Comparison of ENCODE assay signal across 1 cellular context in genomic region chr2:97590515-97591394, GRCh38.
TF ChIP-seq lines count a peak whose summit lies in the region.
"Not testable (repeated sequence)": the region's sequence is repeated elsewhere in the genome, so short reads cannot be mapped to it uniquely, and the experiment has no call there.

No MANE protein-coding gene starts in this region.

TF ChIP-seq in HepG2, 621 proteins besides CTCF, POLR2A, EP300 and RAD21 (continues in another document):
- TF ChIP-seq ZC3H13 (CRISPR knock-in tag; IDR thresholded peaks at IDR 0.05) (peak; percentile 8; the same call in 1 of the 2 replicates), CSRNP1 (CRISPR knock-in tag; IDR thresholded peaks at IDR 0.05) (0 out of 2 replicates have a peak, but pooled peaks have one; percentile 18), ZNF772 (CRISPR knock-in tag; IDR thresholded peaks at IDR 0.05) (peak; percentile 15; the same call in 1 of the 2 replicates), PPARG (CRISPR knock-in tag; conservative IDR thresholded peaks at IDR 0.05) (0 out of 2 replicates have a peak, but pooled peaks have one; percentile 13), SMC3 (IDR thresholded peaks at IDR 0.05; ENCODE audit: low read length) (peak; percentile 97), MAX (IDR thresholded peaks at IDR 0.05) (peak; percentile 22; the same call in 1 of the 2 replicates), ZNF205 (CRISPR knock-in tag; IDR thresholded peaks at IDR 0.05) (peak; percentile 69; the same call in 1 of the 2 replicates), KDM2A (CRISPR knock-in tag; IDR thresholded peaks at IDR 0.05; ENCODE audit: borderline replicate concordance, low read depth) (peak; percentile 57; the same call in 1 of the 2 replicates), ARID4A (CRISPR knock-in tag; IDR thresholded peaks at IDR 0.05; ENCODE audit: borderline replicate concordance) (peak; percentile 6; the same call in 1 of the 2 replicates), KMT2B (CRISPR knock-in tag; IDR thresholded peaks at IDR 0.05) (0 out of 2 replicates have a peak, but pooled peaks have one; percentile 26), GMEB1 (CRISPR knock-in tag; IDR thresholded peaks at IDR 0.05; ENCODE audit: borderline replicate concordance) (peak; percentile 40; the same call in 1 of the 2 replicates), SNAPC2 (CRISPR knock-in tag; IDR thresholded peaks at IDR 0.05) (0 out of 2 replicates have a peak, but pooled peaks have one; percentile 36), MTA1 (CRISPR knock-in tag; IDR thresholded peaks at IDR 0.05; ENCODE audit: borderline replicate concordance) (peak; percentile 24; the same call in 1 of the 2 replicates), ZFY (CRISPR knock-in tag; IDR thresholded peaks at IDR 0.05) (peak; percentile 76), THAP11 (CRISPR knock-in tag; IDR thresholded peaks at IDR 0.05) (peak; percentile 7), FOXJ3 (CRISPR knock-in tag; IDR thresholded peaks at IDR 0.05; ENCODE audit: borderline replicate concordance) (peak; percentile 55; the same call in 1 of the 2 replicates), PATZ1 (CRISPR knock-in tag; IDR thresholded peaks at IDR 0.05) (peak; percentile 1; the same call in 1 of the 2 replicates), ELF3 (CRISPR knock-in tag; IDR thresholded peaks at IDR 0.05) (0 out of 2 replicates have a peak, but pooled peaks have one; percentile 24), ZSCAN25 (CRISPR knock-in tag; IDR thresholded peaks at IDR 0.05) (peak; percentile 71), ZNF792 (CRISPR knock-in tag; IDR thresholded peaks at IDR 0.05) (0 out of 2 replicates have a peak, but pooled peaks have one; percentile 24), MIXL1 (CRISPR knock-in tag; IDR thresholded peaks at IDR 0.05) (peak; percentile 20; the same call in 1 of the 2 replicates), ZNF556 (CRISPR knock-in tag; IDR thresholded peaks at IDR 0.05; ENCODE audit: borderline replicate concordance) (0 out of 2 replicates have a peak, but pooled peaks have one; percentile 11), CEBPG (CRISPR knock-in tag; IDR thresholded peaks at IDR 0.05) (0 out of 2 replicates have a peak, but pooled peaks have one; percentile 14), PHF8 (CRISPR knock-in tag; IDR thresholded peaks at IDR 0.05) (peak; percentile 47; the same call in 1 of the 2 replicates), IRF2 (CRISPR knock-in tag; IDR thresholded peaks at IDR 0.05) (peak; percentile 27; the same call in 1 of the 2 replicates), LCORL (CRISPR knock-in tag; IDR thresholded peaks at IDR 0.05) (peak; percentile 63), SP140L (CRISPR knock-in tag; IDR thresholded peaks at IDR 0.05; ENCODE audit: borderline replicate concordance) (0 out of 2 replicates have a peak, but pooled peaks have one; percentile 39), ZNF691 (CRISPR knock-in tag; IDR thresholded peaks at IDR 0.05; ENCODE audit: borderline replicate concordance, low read depth) (0 out of 2 replicates have a peak, but pooled peaks have one; percentile 15), MYC (CRISPR knock-in tag; IDR thresholded peaks at IDR 0.05; ENCODE audit: borderline replicate concordance) (0 out of 2 replicates have a peak, but pooled peaks have one; percentile 33), ZZZ3 (CRISPR knock-in tag; IDR thresholded peaks at IDR 0.05; ENCODE audit: borderline replicate concordance) (0 out of 2 replicates have a peak, but pooled peaks have one; percentile 53), SOX6 (CRISPR knock-in tag; IDR thresholded peaks at IDR 0.05) (peak; percentile 26; the same call in 1 of the 2 replicates), FOXA3 (CRISPR knock-in tag; IDR thresholded peaks at IDR 0.05) (peak; percentile 72), UBTF (CRISPR knock-in tag; IDR thresholded peaks at IDR 0.05) (peak; percentile 66; the same call in 1 of the 2 replicates), REPIN1 (CRISPR knock-in tag; IDR thresholded peaks at IDR 0.05; ENCODE audit: borderline replicate concordance, low read depth) (peak; percentile 26; the same call in 1 of the 2 replicates), STAG1 (CRISPR knock-in tag; IDR thresholded peaks at IDR 0.05) (peak; percentile 97), ZNF230 (CRISPR knock-in tag; IDR thresholded peaks at IDR 0.05) (0 out of 2 replicates have a peak, but pooled peaks have one; percentile 18), ZNF768 (CRISPR knock-in tag; IDR thresholded peaks at IDR 0.05) (peak; percentile 41; the same call in 1 of the 2 replicates), KDM5A (IDR thresholded peaks at IDR 0.05; ENCODE audit: borderline replicate concordance, low read length) (peak; percentile 60; the same call in 1 of the 2 replicates), NR0B2 (CRISPR knock-in tag; IDR thresholded peaks at IDR 0.05) (peak; percentile 64), ZNF263 (CRISPR knock-in tag; IDR thresholded peaks at IDR 0.05) (peak; percentile 60; the same call in 1 of the 2 replicates), ARID3A (IDR thresholded peaks at IDR 0.05; ENCODE audit: low read depth, low read length) (peak; percentile 86), FOXA1 (CRISPR knock-in tag; IDR thresholded peaks at IDR 0.05) (peak; percentile 68), SAP130 (CRISPR knock-in tag; IDR thresholded peaks at IDR 0.05; ENCODE audit: low read depth) (peak; percentile 44), THRA (CRISPR knock-in tag; IDR thresholded peaks at IDR 0.05; ENCODE audit: borderline replicate concordance) (0 out of 2 replicates have a peak, but pooled peaks have one; percentile 26)
- TF ChIP-seq LCORL, SOX6, FOXA1 (IDR thresholded peaks at IDR 0.05): not testable (repeated sequence)
